ENCODE assay signal across 8 cellular contexts in genomic region chr1:107965112-107965991, GRCh38. TPM values are rescaled to one million over a fixed set of nuclear protein-coding genes. Genes with fewer than 3 reads are reported as not detected.
DNase-seq lines count a peak whose midpoint lies in the region; ATAC-seq, FAIRE-seq and TF ChIP-seq lines count a peak whose summit lies in the region.

A gene with protein sequence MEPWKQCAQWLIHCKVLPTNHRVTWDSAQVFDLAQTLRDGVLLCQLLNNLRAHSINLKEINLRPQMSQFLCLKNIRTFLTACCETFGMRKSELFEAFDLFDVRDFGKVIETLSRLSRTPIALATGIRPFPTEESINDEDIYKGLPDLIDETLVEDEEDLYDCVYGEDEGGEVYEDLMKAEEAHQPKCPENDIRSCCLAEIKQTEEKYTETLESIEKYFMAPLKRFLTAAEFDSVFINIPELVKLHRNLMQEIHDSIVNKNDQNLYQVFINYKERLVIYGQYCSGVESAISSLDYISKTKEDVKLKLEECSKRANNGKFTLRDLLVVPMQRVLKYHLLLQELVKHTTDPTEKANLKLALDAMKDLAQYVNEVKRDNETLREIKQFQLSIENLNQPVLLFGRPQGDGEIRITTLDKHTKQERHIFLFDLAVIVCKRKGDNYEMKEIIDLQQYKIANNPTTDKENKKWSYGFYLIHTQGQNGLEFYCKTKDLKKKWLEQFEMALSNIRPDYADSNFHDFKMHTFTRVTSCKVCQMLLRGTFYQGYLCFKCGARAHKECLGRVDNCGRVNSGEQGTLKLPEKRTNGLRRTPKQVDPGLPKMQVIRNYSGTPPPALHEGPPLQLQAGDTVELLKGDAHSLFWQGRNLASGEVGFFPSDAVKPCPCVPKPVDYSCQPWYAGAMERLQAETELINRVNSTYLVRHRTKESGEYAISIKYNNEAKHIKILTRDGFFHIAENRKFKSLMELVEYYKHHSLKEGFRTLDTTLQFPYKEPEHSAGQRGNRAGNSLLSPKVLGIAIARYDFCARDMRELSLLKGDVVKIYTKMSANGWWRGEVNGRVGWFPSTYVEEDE (minus strand): TSS chr1:107965180. CDS start chr1:107964869, 311 bp downstream.

- H3K27me3 Mint-ChIP-seq in T-cell, result no peaks in the 10 kb centered on the region
- H3K27me3 Mint-ChIP-seq in astrocyte (ENCODE audit: low read depth, unreplicated experiment), result peaks cover 5% of the 10 kb centered on the region

- no peaks in the 10 kb centered on the region for H3K9me2 ChIP-seq in Karpas-422 (replicated peaks; ENCODE audit: insufficient read depth, low read length)

- H3K27ac Mint-ChIP-seq in T-cell (peak within 1 kb of the TSS; percentile 95 to 96), astrocyte (ENCODE audit: unreplicated experiment) (peak within 1 kb of the TSS; percentile 47)

- peak within 1 kb of the TSS; percentile 92 to 98 (median 96) for H3K4me3 Mint-ChIP-seq in T-cell
- peak within 1 kb of the TSS; percentile 92 for H3K4me3 Mint-ChIP-seq in astrocyte (ENCODE audit: unreplicated experiment)

- no peak for FAIRE-seq in astrocyte (lab: Jason Lieb, UNC)

- H3K4me1 Mint-ChIP-seq in T-cell (peaks cover 28 to 39% (median 36%) of the 10 kb centered on the region in 3 donors), astrocyte (ENCODE audit: low read depth, unreplicated experiment) (peaks cover 8% of the 10 kb centered on the region)

- H3K9me3 ChIP-seq in Karpas-422 (ENCODE audit: low read length), result no peaks in the 10 kb centered on the region
- no peaks in the 10 kb centered on the region for H3K9me3 ChIP-seq in astrocyte (ENCODE audit: insufficient read depth, low read depth, low read length)

- POLR2A ChIA-PET in T-cell (lab: Charles Lee), result interaction anchor here in 1 of 2 donors (0.8 to 1.4 kb wide), 2 partner anchors 159 to 178 kb away, joined by 3 to 5 read pairs; no protein-coding TSS in a partner anchor

- H3K9ac ChIP-seq in Karpas-422 (ENCODE audit: low read length) (peak within 1 kb of the TSS; percentile 60), astrocyte (ENCODE audit: low read length) (peak within 1 kb of the TSS; percentile 33)

- WGBS in urinary bladder, result under 1% methylated on average over 72 of the region's 72 CpGs

- H3K79me2 ChIP-seq in Karpas-422 (ENCODE audit: low read length) (no peaks in the 10 kb centered on the region), astrocyte (ENCODE audit: insufficient read depth, low read length) (no peaks in the 10 kb centered on the region)

- DNase-seq in DMS153 (lab: John Stamatoyannopoulos, UW) (peak; percentile 36), Karpas-422 (peak; percentile 72), T-cell (peak in 33 of 34 experiments; percentile 9 to 58 (median 32)), astrocyte (ENCODE audit: low read depth) (peak; percentile 37), left ventricle myocardium superior (peak; percentile 89), pons (ENCODE audit: low spot score) (peak; percentile 40)

- peak; percentile 58 to 69 (median 62) for ATAC-seq in T-cell (replicated peaks in 1 of 4)
- ATAC-seq in left ventricle myocardium superior, result peak; percentile 84
- ATAC-seq in GM18517 (IDR thresholded peaks at IDR 0.05; ENCODE audit: unreplicated experiment), result no peak

- H3K4me3 ChIP-seq in Karpas-422 (ENCODE audit: low read length), result peak within 1 kb of the TSS; percentile 72
- peak within 1 kb of the TSS; percentile 63 for H3K4me3 ChIP-seq in astrocyte (ENCODE audit: insufficient read depth, low read depth, low read length)
- H3K4me3 ChIP-seq in urinary bladder (ENCODE audit: low read depth, low read length), result peak within 1 kb of the TSS; percentile 48

- intact Hi-C loops in left ventricle myocardium superior (cut with micrococcal nuclease), result no loop called here

- CTCF ChIA-PET in T-cell (lab: Charles Lee), result interaction anchor here in 1 of 2 donors (1.0 to 2.4 kb wide), 4 partner anchors 160 to 183 kb away, joined by 3 to 20 read pairs (median 3); no protein-coding TSS in a partner anchor

- H2AFZ ChIP-seq in Karpas-422 (ENCODE audit: low read length) (peak within 1 kb of the TSS; percentile 79), astrocyte (ENCODE audit: low read depth, low read length) (peak within 1 kb of the TSS; percentile 86)

- H3K27me3 ChIP-seq in Karpas-422 (ENCODE audit: low read length) (0 out of 2 replicates have a peak, but pooled peaks cover 3% of the 10 kb centered on the region), astrocyte (ENCODE audit: insufficient read depth, low read length) (peaks cover 22% of the 10 kb centered on the region)

- TF ChIP-seq CTCF in astrocyte (IDR thresholded peaks at IDR 0.05; ENCODE audit: insufficient read depth, low read depth, low read length), result peak; percentile 3

- H3K4me1 ChIP-seq in Karpas-422 (ENCODE audit: low read length) (peaks cover 24% of the 10 kb centered on the region), astrocyte (ENCODE audit: insufficient read depth, low read length) (peaks cover 16% of the 10 kb centered on the region), urinary bladder (ENCODE audit: insufficient read depth) (no peaks in the 10 kb centered on the region)

- H3K4me2 ChIP-seq in Karpas-422 (ENCODE audit: low read depth, low read length, poor library complexity, severe bottlenecking), result peak within 1 kb of the TSS; percentile 86
- peak within 1 kb of the TSS; percentile 98 for H3K4me2 ChIP-seq in astrocyte (ENCODE audit: low read length)

- H3K9me3 Mint-ChIP-seq in T-cell (no peaks in the 10 kb centered on the region), astrocyte (ENCODE audit: unreplicated experiment) (no peaks in the 10 kb centered on the region)

- H3K36me3 Mint-ChIP-seq in T-cell (peaks cover 3% of the 10 kb centered on the region), astrocyte (ENCODE audit: low read depth, unreplicated experiment) (no peaks in the 10 kb centered on the region)

- no peaks in the 10 kb centered on the region for H3K36me3 ChIP-seq in Karpas-422 (ENCODE audit: insufficient read depth, low read length)
- no peaks in the 10 kb centered on the region for H3K36me3 ChIP-seq in astrocyte (ENCODE audit: insufficient read depth, low read length)
- H3K36me3 ChIP-seq in urinary bladder (ENCODE audit: insufficient read depth), result no peaks in the 10 kb centered on the region

- H3K27ac ChIP-seq in Karpas-422 (ENCODE audit: low read length) (no peak within 1 kb of the TSS), astrocyte (ENCODE audit: low read depth, low read length) (no peak within 1 kb of the TSS), urinary bladder (ENCODE audit: low read depth) (no peak within 1 kb of the TSS)

- H4K20me1 ChIP-seq in Karpas-422 (ENCODE audit: insufficient read depth, low read depth, low read length) (no peaks in the 10 kb centered on the region), astrocyte (ENCODE audit: insufficient read depth, low read length) (no peaks in the 10 kb centered on the region)

RNA-seq across cellular contexts. Expression of the gene that starts here (rescaled TPM):
- total RNA-seq in Karpas-422 (2014; rRNA removed; shearing (Covaris generic); ENCODE audit: low replicate concordance), result 1.1 and 1.2 TPM in 2 replicates
- 10 to 100 TPM in 1 of 5 donors, 1 to 10 TPM in 4; 3.7 to 13.4 (median 4.6) TPM for total RNA-seq in T-cell
- total RNA-seq in astrocyte, result 1.9 and 2.6 TPM in 2 replicates
- total RNA-seq in left ventricle myocardium superior, result 2.1 TPM
- 24.2 TPM for total RNA-seq in urinary bladder
- polyA plus RNA-seq in urinary bladder, result 3.8 TPM

Comparison
In these comparisons a context has a peak if more than half of its experiments do, and no peak if none do; other contexts are left out.
1. DNase-seq: peak in every context shown above with its lines; median percentile 89 in left ventricle myocardium superior; 72 in Karpas-422; 40 in pons; 37 in astrocyte; 36 in DMS153; 32 in T-cell.